15 cellular contexts compared by ENCODE assay signal in genomic region chr10:130039141-130039540, GRCh38.
"Had no signal": no experiment of that assay in that cellular context is flagged by ENCODE, and none has a peak within 500 bp of the region (broad histone marks: within the 10 kb centered on the region; RNA-seq: fewer than 3 reads in every experiment).

No MANE protein-coding gene starts in this region.

- DNase-seq: cortex of kidney; effector CD8-positive, alpha-beta T cell; effector memory CD8-positive, alpha-beta T cell; foreskin keratinocyte; glutamatergic neuron; heart right ventricle; hippocampal formation; left cardiac atrium; left ventricle myocardium superior; lower lobe of right lung; mesenchymal stem cell; midbrain had no signal

- H3K4me3 ChIP-seq: esophagus muscularis mucosa, heart right ventricle, left lung, lower lobe of right lung had no signal

- H3K27ac ChIP-seq: esophagus muscularis mucosa, foreskin keratinocyte, heart right ventricle, left lung, lower lobe of right lung had no signal

- H3K27me3 ChIP-seq: foreskin keratinocyte had no signal

- H3K4me1 ChIP-seq: esophagus muscularis mucosa, foreskin keratinocyte, heart right ventricle, left lung, lower lobe of right lung had no signal

- ATAC-seq: effector memory CD8-positive, alpha-beta T cell; foreskin keratinocyte; heart right ventricle; left cardiac atrium; left lung; left ventricle myocardium superior; lower lobe of right lung; naive thymus-derived CD4-positive, alpha-beta T cell had no signal

- H3K36me3 ChIP-seq: esophagus muscularis mucosa, heart right ventricle, left lung, lower lobe of right lung had no signal

- H3K9me3 ChIP-seq: esophagus muscularis mucosa, heart right ventricle, left lung, lower lobe of right lung had no signal
